Comparison of ENCODE assay signal across 10 cellular contexts in the genomic region with DNA sequence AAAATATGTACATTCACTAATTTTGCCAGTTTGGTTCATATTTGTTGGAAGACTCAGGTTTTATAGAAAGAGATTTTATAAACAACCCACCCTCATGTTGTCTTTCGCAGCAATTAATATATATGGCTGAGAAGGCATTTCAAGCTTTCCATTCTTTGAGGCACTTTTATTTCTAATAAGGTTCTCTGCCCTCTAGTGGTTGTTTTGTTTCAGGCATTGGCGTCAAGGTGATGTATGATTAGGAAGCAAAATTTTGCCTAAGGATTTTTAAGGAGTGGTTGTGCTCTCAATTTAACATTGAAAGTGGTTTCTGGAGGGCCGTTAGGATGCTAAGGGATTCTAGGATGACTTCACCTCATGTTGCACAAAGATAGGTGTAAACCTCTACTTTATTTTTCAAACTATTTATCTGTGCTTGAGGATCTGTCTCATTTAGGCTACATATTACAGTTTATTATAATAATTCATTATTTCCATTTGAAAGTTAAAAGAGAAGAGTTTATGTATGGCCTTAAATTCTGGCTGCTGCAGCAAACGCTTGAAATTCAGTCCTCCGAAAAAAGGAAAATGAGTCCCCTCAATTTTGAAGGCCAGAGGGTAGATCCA.
DNase-seq lines count a peak whose midpoint lies in the region; ATAC-seq and TF ChIP-seq lines count a peak whose summit lies in the region.
"Had no signal": no experiment of that assay in that cellular context is flagged by ENCODE, and none has a peak within 500 bp of the region (broad histone marks: within the 10 kb centered on the region; RNA-seq: fewer than 3 reads in every experiment).

No MANE protein-coding gene starts in this region.

- H3K4me3 Mint-ChIP-seq in nephron progenitor cell: no peak overlapping the region
- H3K4me3 Mint-ChIP-seq: activated B cell treated with CpG ODN at 0.5 μM for 24 hours had no signal

- no peaks in the 10 kb centered on the region for H3K9me3 Mint-ChIP-seq in nephron progenitor cell
- H3K9me3 Mint-ChIP-seq: activated B cell treated with CpG ODN at 0.5 μM for 24 hours had no signal

- TF ChIP-seq CTCF in GM06990 (IDR thresholded peaks at IDR 0.05; ENCODE audit: insufficient read depth, low read length, poor library complexity, severe bottlenecking) (peak; percentile 82), nephron progenitor cell (IDR thresholded peaks at IDR 0.05) (peak; percentile 77)

- no peak overlapping the region for H3K4me3 ChIP-seq in GM06990 (replicated peaks; ENCODE audit: low read depth, low read length)
- H3K4me3 ChIP-seq: skin epidermis had no signal

- no peaks in the 10 kb centered on the region for H3K4me1 Mint-ChIP-seq in nephron progenitor cell
- H3K4me1 Mint-ChIP-seq: activated B cell treated with CpG ODN at 0.5 μM for 24 hours had no signal

- no peaks in the 10 kb centered on the region for H3K36me3 Mint-ChIP-seq in nephron progenitor cell (ENCODE audit: low read depth)

- no peak overlapping the region for H3K27ac Mint-ChIP-seq in nephron progenitor cell
- H3K27ac Mint-ChIP-seq: activated B cell treated with CpG ODN at 0.5 μM for 24 hours had no signal

- H3K27me3 ChIP-seq in GM06990 (replicated peaks; ENCODE audit: control insufficient read depth, insufficient read depth, low read length): no peaks in the 10 kb centered on the region

- ATAC-seq in HG02973 (IDR thresholded peaks at IDR 0.05; ENCODE audit: unreplicated experiment): peak; percentile 62
- ATAC-seq in HG03439 (IDR thresholded peaks at IDR 0.05; ENCODE audit: unreplicated experiment): no peak
- ATAC-seq in HG03280 (IDR thresholded peaks at IDR 0.05; ENCODE audit: unreplicated experiment): no peak
- no peak for ATAC-seq in HG03045 (IDR thresholded peaks at IDR 0.05; ENCODE audit: unreplicated experiment)

- no peaks in the 10 kb centered on the region for H3K36me3 ChIP-seq in GM06990 (ENCODE audit: control insufficient read depth, insufficient read depth, low read length)

- DNase-seq in GM06990 (ENCODE audit: extremely low read depth, insufficient read length) (no peak), NCI-H82 treated with DMSO at 0.1 percent for 48 hours (lab: John Stamatoyannopoulos, UW; ENCODE audit: unreplicated experiment) (peak; percentile 49), dedifferentiated amniotic fluid mesenchymal stem cell (ENCODE audit: extremely low spot score) (peak; percentile 60), nephron progenitor cell (peak; percentile 12)
- DNase-seq: activated B cell treated with CpG ODN at 0.5 μM for 24 hours had no signal

- no peaks in the 10 kb centered on the region for H3K27me3 Mint-ChIP-seq in nephron progenitor cell (ENCODE audit: low read depth, poor library complexity)
- H3K27me3 Mint-ChIP-seq: activated B cell treated with CpG ODN at 0.5 μM for 24 hours had no signal
